ENCODE assay signal across 28 cellular contexts in the genomic region with DNA sequence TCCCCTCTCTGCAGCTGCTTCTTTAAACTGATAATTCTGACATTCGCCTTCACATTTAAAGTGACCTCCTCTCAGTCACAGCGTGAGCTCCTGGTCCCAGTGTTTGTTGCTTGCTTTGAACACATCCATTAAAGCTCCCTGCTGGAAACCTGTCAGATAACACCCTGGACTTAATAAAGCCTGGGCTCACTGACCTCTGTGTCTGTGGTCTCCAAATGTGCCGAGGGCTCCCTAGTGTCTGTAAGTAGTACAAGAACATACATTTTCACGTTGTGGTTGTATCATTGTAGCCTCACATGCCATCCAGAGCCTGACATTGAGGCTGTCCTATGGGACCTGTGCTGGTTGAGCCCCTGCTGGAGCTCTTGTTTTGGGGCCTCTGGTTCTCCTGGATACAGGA. TPM values are rescaled to one million over a fixed set of nuclear protein-coding genes. Genes with fewer than 3 reads are reported as not detected.
"Had no signal": no experiment of that assay in that cellular context is flagged by ENCODE, and none has a peak within 500 bp of the region (broad histone marks: within the 10 kb centered on the region; RNA-seq: fewer than 3 reads in every experiment).

No MANE protein-coding gene starts in this region.

- H3K4me1 ChIP-seq: gastrocnemius medialis, heart right ventricle, left lung, lower lobe of right lung had no signal

- H3K36me3 ChIP-seq: esophagus squamous epithelium, gastrocnemius medialis, heart right ventricle, left lung, lower lobe of right lung had no signal

- H3K27ac ChIP-seq: epithelial cell of prostate, esophagus squamous epithelium, gastrocnemius medialis, heart right ventricle, left lung, lower lobe of right lung had no signal

- H3K4me3 ChIP-seq: esophagus squamous epithelium, gastrocnemius medialis, heart right ventricle, left lung, lower lobe of right lung, mucosa of descending colon had no signal

- H3K9me3 ChIP-seq: esophagus squamous epithelium, gastrocnemius medialis, heart right ventricle, left lung, lower lobe of right lung, mucosa of descending colon had no signal

- ATAC-seq: effector memory CD8-positive, alpha-beta T cell; esophagus mucosa; gastrocnemius medialis; heart right ventricle; left cardiac atrium; left lung; left ventricle myocardium superior; lower lobe of right lung; mucosa of descending colon had no signal

- DNase-seq: cortex of kidney; effector CD8-positive, alpha-beta T cell; effector memory CD8-positive, alpha-beta T cell; endodermal cell; erythroblast; esophagus squamous epithelium; foreskin fibroblast; foreskin melanocyte; gastrocnemius medialis; glutamatergic neuron; head of caudate nucleus; heart right ventricle; hippocampal formation; left cardiac atrium; left lung; left ventricle myocardium superior; lower lobe of right lung; mesenchymal stem cell; mucosa of descending colon; naive B cell had no signal

RNA-seq across cellular contexts. Expression of a gene that starts 2.6 kb away (rescaled TPM):
- total RNA-seq: dermis microvascular lymphatic vessel endothelial cell, endodermal cell, gastrocnemius medialis, glomerular endothelial cell, heart right ventricle, left cardiac atrium, left lung, left ventricle myocardium superior, lower lobe of right lung, mesenteric fat pad, mesothelial cell of epicardium, mucosa of descending colon, myocyte had no signal

RNA-seq across cellular contexts. Expression of a gene that starts 21.7 kb away (rescaled TPM):
- total RNA-seq: dermis microvascular lymphatic vessel endothelial cell, endodermal cell, esophagus mucosa, esophagus squamous epithelium, gastrocnemius medialis, heart right ventricle, left cardiac atrium, left lung, left ventricle myocardium superior, lower lobe of right lung, lung microvascular endothelial cell, mesenteric fat pad, mesothelial cell of epicardium, mucosa of descending colon, myocyte had no signal
